ENCODE assay signal across 9 cellular contexts in genomic region chr11:62125881-62126280, GRCh38. TPM values are rescaled to one million over a fixed set of nuclear protein-coding genes. Genes with fewer than 3 reads are reported as not detected.
DNase-seq lines count a peak whose midpoint lies in the region; ATAC-seq and TF ChIP-seq lines count a peak whose summit lies in the region.
"Had no signal": no experiment of that assay in that cellular context is flagged by ENCODE, and none has a peak within 500 bp of the region (broad histone marks: within the 10 kb centered on the region; RNA-seq: fewer than 3 reads in every experiment).

No MANE protein-coding gene starts in this region.

- intact Hi-C loops in A673 (cut with micrococcal nuclease; ENCODE audit: unreplicated experiment) (no loop called here), PC-9 (cut with micrococcal nuclease; ENCODE audit: unreplicated experiment) (no loop called here), heart left ventricle (cut with DNase I) (no loop called here)

- ATAC-seq in heart left ventricle: no peak

- TF ChIP-seq POLR2A in heart left ventricle (IDR thresholded peaks at IDR 0.05): no peak

- H3K27me3 ChIP-seq in A673 (replicated peaks; ENCODE audit: insufficient read depth, low read depth, low read length, poor library complexity) (no peaks in the 10 kb centered on the region), PC-9 (ENCODE audit: insufficient read depth, low read depth) (no peaks in the 10 kb centered on the region), fibroblast of lung (ENCODE audit: control insufficient read depth, insufficient read depth, low read length) (no peaks in the 10 kb centered on the region), heart left ventricle (no peaks in the 10 kb centered on the region)

- H3F3A ChIP-seq in PC-9 (ENCODE audit: insufficient read depth, low read depth): peaks cover under 1% of the 10 kb centered on the region; the same call in 1 of the 2 replicates

- BruUV-seq in A673 (replicated peaks; lab: Mats Ljungman, UMichigan) (no TSS peak), PC-9 (replicated peaks; lab: Mats Ljungman, UMichigan) (no TSS peak)

- H3K4me3 ChIP-seq in A673 (ENCODE audit: low read depth, low read length, poor library complexity, severe bottlenecking) (peak overlapping the region; percentile 86), PC-9 (peak overlapping the region; percentile 89; the same call in 1 of the 2 replicates), fibroblast of lung (replicated peaks in 1 of 4; ENCODE audit: control extremely low read depth in 1 of 4, insufficient read depth in 1 of 4, low read depth in 3 of 4, low read length in 4 of 4) (peak overlapping the region in 2 of 4 experiments; percentile 80 to 95), heart left ventricle (no peak overlapping the region)

- H4K20me1 ChIP-seq in PC-9 (ENCODE audit: insufficient read depth) (peaks cover 25% of the 10 kb centered on the region), fibroblast of lung (ENCODE audit: control insufficient read depth, extremely low read depth, insufficient read depth, low read length) (no peaks in the 10 kb centered on the region)

- H3K9me3 ChIP-seq in A673 (ENCODE audit: low read depth, low read length, poor library complexity, severe bottlenecking) (no peaks in the 10 kb centered on the region), PC-9 (ENCODE audit: insufficient read depth, low read depth) (no peaks in the 10 kb centered on the region), fibroblast of lung (ENCODE audit: control insufficient read depth, insufficient read depth, low read depth, low read length) (no peaks in the 10 kb centered on the region), heart left ventricle (no peaks in the 10 kb centered on the region)

- WGBS in heart left ventricle, 4 donors: 38 to 70% (median 53%) methylated on average over 3 of the region's 3 CpGs

- H3K27ac ChIP-seq in A673 (ENCODE audit: low read depth, low read length, poor library complexity, severe bottlenecking) (peak overlapping the region; percentile 55), PC-9 (no peak overlapping the region), fibroblast of lung (ENCODE audit: insufficient read depth, low read length) (no peak overlapping the region), heart left ventricle (no peak overlapping the region)

- POLR2A ChIA-PET in A673 (lab: Charles Lee; ENCODE audit: low non-redundant PET) (no interaction called here), PC-9 (lab: Charles Lee; ENCODE audit: unreplicated experiment) (no interaction called here)

- DNase-seq in A673 (ENCODE audit: low spot score): no peak
- DNase-seq in ELF-1 (ENCODE audit: low read depth, low spot score): peak; percentile 29
- DNase-seq in PC-9: no peak
- DNase-seq in fibroblast of lung (ENCODE audit: low read depth in 2 of 2): no peak
- no peak for DNase-seq in NCI-H1092 treated with DMSO at 0.1 percent for 48 hours (lab: John Stamatoyannopoulos, UW)
- DNase-seq in cerebellar cortex (ENCODE audit: low spot score): no peak
- no peak for DNase-seq in heart left ventricle
- no peak for DNase-seq in GM19238 (ENCODE audit: insufficient read length, low spot score)
- DNase-seq: amniotic stem cell had no signal

- CTCF ChIA-PET in A673 (lab: Charles Lee): interaction anchor here (0.7 kb wide), 1 partner anchor 680 kb away, joined by 6 read pairs; no protein-coding TSS in a partner anchor
- CTCF ChIA-PET in PC-9 (lab: Charles Lee): interaction anchor here (0.6 kb wide), 1 partner anchor 17 kb away, joined by 3 read pairs; no protein-coding TSS in a partner anchor

- no peak overlapping the region for H3K9ac ChIP-seq in fibroblast of lung (ENCODE audit: insufficient read depth, low read length)

- H3K79me2 ChIP-seq in PC-9 (ENCODE audit: low read depth) (peaks cover 69% of the 10 kb centered on the region), fibroblast of lung (ENCODE audit: control insufficient read depth, insufficient read depth, low read length) (peaks cover 70% of the 10 kb centered on the region)

- TF ChIP-seq CTCF in A673 (conservative IDR thresholded peaks at IDR 0.05; ENCODE audit: low read depth, low read length) (no peak), PC-9 (conservative IDR thresholded peaks at IDR 0.05) (no peak), fibroblast of lung (conservative IDR thresholded peaks at IDR 0.05 in 1 of 2, IDR thresholded peaks at IDR 0.05 in 1 of 2; ENCODE audit: low read depth in 1 of 2, low read length in 2 of 2) (no peak), heart left ventricle (IDR thresholded peaks at IDR 0.05) (no peak)

- H3K36me3 ChIP-seq in A673 (ENCODE audit: insufficient read depth, low read length, poor library complexity, severe bottlenecking): peaks cover 47% of the 10 kb centered on the region
- 0 out of 2 replicates have a peak, but pooled peaks cover 9% of the 10 kb centered on the region for H3K36me3 ChIP-seq in PC-9 (ENCODE audit: low read depth)
- peaks cover 21% of the 10 kb centered on the region for H3K36me3 ChIP-seq in fibroblast of lung (ENCODE audit: control insufficient read depth, insufficient read depth, low read length)
- H3K36me3 ChIP-seq in heart left ventricle: peaks cover 0 to 29% (median 25%) of the 10 kb centered on the region in 9 donors

- no peak overlapping the region for H2AFZ ChIP-seq in PC-9
- H2AFZ ChIP-seq in fibroblast of lung (ENCODE audit: low read length): no peak overlapping the region

- H3K9me2 ChIP-seq in PC-9 (ENCODE audit: insufficient read depth): no peaks in the 10 kb centered on the region

- peak overlapping the region; percentile 96 for H3K4me2 ChIP-seq in PC-9
- peak overlapping the region; percentile 87 for H3K4me2 ChIP-seq in fibroblast of lung (ENCODE audit: extremely low read depth, insufficient read depth, low read length)

- H3K4me1 ChIP-seq in A673 (ENCODE audit: insufficient read depth, low read length, poor library complexity, severe bottlenecking) (peaks cover 10% of the 10 kb centered on the region), PC-9 (replicated peaks; ENCODE audit: insufficient read depth) (peaks cover 20% of the 10 kb centered on the region), fibroblast of lung (ENCODE audit: control insufficient read depth, extremely low read depth, insufficient read depth, low read length) (peaks cover 3% of the 10 kb centered on the region), heart left ventricle (peaks cover 0 to 27% (median 13%) of the 10 kb centered on the region in 12 donors)

RNA-seq across cellular contexts. Expression of gene INCENP, which starts 2.1 kb away (rescaled TPM):
- total RNA-seq in A673 (2021): 232 and 233 TPM in 2 replicates
- 122 and 154 TPM in 2 replicates for total RNA-seq in PC-9 (2021)
- 6.4 and 12.7 TPM in 2 replicates for total RNA-seq in fibroblast of lung
- polyA plus RNA-seq in fibroblast of lung: 6.6 and 18.3 TPM in 2 replicates
- 9.0 and 24.3 TPM in 2 replicates for polyA plus RNA-seq in fibroblast of lung (2012)
- polyA minus RNA-seq in fibroblast of lung (ENCODE audit: low replicate concordance): 10.3 and 36.6 TPM in 2 replicates
- total RNA-seq in heart left ventricle: 10 to 100 TPM; 10.1 to 22.8 (median 13.4) TPM
- polyA plus RNA-seq in heart left ventricle: 1 to 10 TPM; 2.0 to 7.7 TPM

Comparison
In these comparisons a context has a peak if more than half of its experiments do, and no peak if none do; other contexts are left out.
1. H3K4me3 ChIP-seq: peak in A673 (single experiment) and PC-9 (single experiment); none in heart left ventricle (0 of 12).